19 cellular contexts compared by ENCODE assay signal in genomic region chr1:181115367-181115684, GRCh38. TPM values are rescaled to one million over a fixed set of nuclear protein-coding genes. Genes with fewer than 3 reads are reported as not detected.
DNase-seq lines count a peak whose midpoint lies in the region; ATAC-seq and TF ChIP-seq lines count a peak whose summit lies in the region.
"Had no signal": no experiment of that assay in that cellular context is flagged by ENCODE, and none has a peak within 500 bp of the region (broad histone marks: within the 10 kb centered on the region; RNA-seq: fewer than 3 reads in every experiment).

No MANE protein-coding gene starts in this region.

- no peak overlapping the region for H3K4me3 Mint-ChIP-seq in stimulated activated naive B cell treated with anti-CD40 and anti-IgM and Interleukin-4, amounts not matched to agents 10 μg/mL and 1 μg/mL and 100 μg/mL, for 72 hours
- H3K4me3 Mint-ChIP-seq: CD4-positive, alpha-beta memory T cell; IgD-negative memory B cell had no signal

- no TSS peak for BruUV-seq in PC-3 (replicated peaks; lab: Mats Ljungman, UMichigan)

- H3K27ac Mint-ChIP-seq in stimulated activated naive B cell treated with anti-CD40 and anti-IgM and Interleukin-4, amounts not matched to agents 10 μg/mL and 1 μg/mL and 100 μg/mL, for 72 hours, result no peak overlapping the region
- H3K27ac Mint-ChIP-seq: CD4-positive, alpha-beta memory T cell had no signal

- H3K27ac ChIP-seq in PC-3 (ENCODE audit: low read length), result peak overlapping the region; percentile 100
- no peak overlapping the region for H3K27ac ChIP-seq in osteoblast (ENCODE audit: low read depth, low read length)
- H3K27ac ChIP-seq: C4-2B, HL-60 had no signal

- peaks cover 34 to 58% of the 10 kb centered on the region in 2 donors for H3K4me1 Mint-ChIP-seq in stimulated activated naive B cell treated with anti-CD40 and anti-IgM and Interleukin-4, amounts not matched to agents 10 μg/mL and 1 μg/mL and 100 μg/mL, for 72 hours

- no peaks in the 10 kb centered on the region for H3K27me3 Mint-ChIP-seq in stimulated activated naive B cell treated with anti-CD40 and anti-IgM and Interleukin-4, amounts not matched to agents 10 μg/mL and 1 μg/mL and 100 μg/mL, for 72 hours
- H3K27me3 Mint-ChIP-seq: CD4-positive, alpha-beta memory T cell had no signal

- H3K27me3 ChIP-seq in PC-3 (ENCODE audit: low read length) (no peaks in the 10 kb centered on the region), endocrine pancreas (ENCODE audit: control insufficient read depth, insufficient read depth, low read length) (no peaks in the 10 kb centered on the region), osteoblast (ENCODE audit: insufficient read depth, low read length) (no peaks in the 10 kb centered on the region)

- H3K4me1 ChIP-seq in PC-3 (ENCODE audit: insufficient read depth, low read length), result peaks cover 76% of the 10 kb centered on the region
- H3K4me1 ChIP-seq in endocrine pancreas (ENCODE audit: control insufficient read depth, insufficient read depth, low read length), result no peaks in the 10 kb centered on the region
- peaks cover 33% of the 10 kb centered on the region for H3K4me1 ChIP-seq in osteoblast (ENCODE audit: insufficient read depth, low read length)

- no peaks in the 10 kb centered on the region for H3K79me2 ChIP-seq in PC-3 (ENCODE audit: low read length)
- no peaks in the 10 kb centered on the region for H3K79me2 ChIP-seq in osteoblast (ENCODE audit: insufficient read depth, low read length)

- DNase-seq in PC-3 (no peak), osteoblast (ENCODE audit: insufficient read length, low spot score, missing footprints) (peak; percentile 37), cardiac septum (ENCODE audit: low spot score) (no peak), EL (no peak), ecto neural progenitor cell (ENCODE audit: low spot score) (no peak)
- no peak for DNase-seq in stimulated activated naive B cell treated with anti-CD40 and anti-IgM and Interleukin-4, amounts not matched to agents 10 μg/mL and 1 μg/mL and 100 μg/mL, for 72 hours
- DNase-seq: AML-193; Calu3; CD4-positive, alpha-beta memory T cell; DMS79 treated with DMSO at 0.1 percent for 48 hours; GOT3; H7; KG1 had no signal

- no peaks in the 10 kb centered on the region for H3K9me3 Mint-ChIP-seq in stimulated activated naive B cell treated with anti-CD40 and anti-IgM and Interleukin-4, amounts not matched to agents 10 μg/mL and 1 μg/mL and 100 μg/mL, for 72 hours
- H3K9me3 Mint-ChIP-seq: CD4-positive, alpha-beta memory T cell; IgD-negative memory B cell had no signal

- H3K36me3 Mint-ChIP-seq in stimulated activated naive B cell treated with anti-CD40 and anti-IgM and Interleukin-4, amounts not matched to agents 10 μg/mL and 1 μg/mL and 100 μg/mL, for 72 hours, result no peaks in the 10 kb centered on the region
- H3K36me3 Mint-ChIP-seq: CD4-positive, alpha-beta memory T cell had no signal

- H4K20me1 ChIP-seq in PC-3 (ENCODE audit: low read length) (no peaks in the 10 kb centered on the region), osteoblast (ENCODE audit: insufficient read depth, low read length) (no peaks in the 10 kb centered on the region)

- POLR2A ChIA-PET in PC-3 (lab: Charles Lee; ENCODE audit: unreplicated experiment), result interaction anchor here (0.5 to 0.6 kb wide), 2 partner anchors 10 to 12 kb away, joined by 3 to 5 read pairs; no protein-coding TSS in a partner anchor

- H2AFZ ChIP-seq in PC-3 (ENCODE audit: low read length) (no peak overlapping the region), osteoblast (ENCODE audit: low read length) (no peak overlapping the region)

- H3K4me3 ChIP-seq in PC-3 (ENCODE audit: low read length) (no peak overlapping the region), endocrine pancreas (ENCODE audit: control insufficient read depth, insufficient read depth, low read length) (no peak overlapping the region), osteoblast (ENCODE audit: insufficient read depth, low read length) (no peak overlapping the region)
- H3K4me3 ChIP-seq: GM12878 had no signal

- TF ChIP-seq CTCF in PC-3 (conservative IDR thresholded peaks at IDR 0.05; ENCODE audit: low read depth, low read length), result no peak
- no peak for TF ChIP-seq CTCF in osteoblast (IDR thresholded peaks at IDR 0.05; ENCODE audit: extremely low read depth, low read depth, low read length)

- H3K9me3 ChIP-seq in PC-3 (ENCODE audit: low read length), result no peaks in the 10 kb centered on the region
- no peaks in the 10 kb centered on the region for H3K9me3 ChIP-seq in endocrine pancreas (ENCODE audit: control insufficient read depth, low read length)
- no peaks in the 10 kb centered on the region for H3K9me3 ChIP-seq in osteoblast (ENCODE audit: low read depth, low read length)

- no peaks in the 10 kb centered on the region for H3K9me2 ChIP-seq in PC-3 (replicated peaks; ENCODE audit: low read length)

- CTCF ChIA-PET in PC-3 (lab: Charles Lee), result no interaction called here

- H3F3A ChIP-seq in PC-3 (ENCODE audit: low read length, unreplicated experiment), result no peaks in the 10 kb centered on the region

- H3K4me2 ChIP-seq in PC-3 (ENCODE audit: low read length) (no peak overlapping the region), osteoblast (ENCODE audit: insufficient read depth, low read length) (no peak overlapping the region)

- no peaks in the 10 kb centered on the region for H3K36me3 ChIP-seq in PC-3 (ENCODE audit: low read depth, low read length)
- no peaks in the 10 kb centered on the region for H3K36me3 ChIP-seq in endocrine pancreas (ENCODE audit: control insufficient read depth, insufficient read depth, low read length)
- no peaks in the 10 kb centered on the region for H3K36me3 ChIP-seq in osteoblast (ENCODE audit: insufficient read depth, low read length)

- no peak for ATAC-seq in PC-3
- ATAC-seq in stimulated activated naive B cell treated with anti-CD40 and anti-IgM and Interleukin-4, amounts not matched to agents 10 μg/mL and 1 μg/mL and 100 μg/mL, for 72 hours (replicated peaks), result no peak
- ATAC-seq: GM12878, HCT116 had no signal

- H3K9ac ChIP-seq in PC-3 (ENCODE audit: low read length), result no peak overlapping the region
- H3K9ac ChIP-seq in endocrine pancreas (ENCODE audit: control insufficient read depth, insufficient read depth, low read length), result peak overlapping the region; percentile 4

- intact Hi-C loops in PC-3 (cut with micrococcal nuclease) (no loop called here), cardiac septum (cut with DNase I) (no loop called here)

RNA-seq across cellular contexts. Expression of gene IER5, which starts 26.8 kb away (rescaled TPM):
- total RNA-seq in PC-3 (2014; rRNA removed), result 100 and 126 TPM in 2 replicates
- 16.2 and 17.4 TPM in 2 replicates for total RNA-seq in osteoblast
- 20.5 TPM for total RNA-seq in cardiac septum
